In genomic region chr10:27899485-27899884, GRCh38 we compare ENCODE assay signal across 1 cellular context.
TF ChIP-seq lines count a peak whose summit lies in the region.
"Not testable (repeated sequence)": the region's sequence is repeated elsewhere in the genome, so short reads cannot be mapped to it uniquely, and the experiment has no call there.

No MANE protein-coding gene starts in this region.

TF ChIP-seq in HepG2, 621 proteins besides CTCF, POLR2A, EP300 and RAD21 (continued from another document):
- TF ChIP-seq ARID5B (CRISPR knock-in tag; IDR thresholded peaks at IDR 0.05) (peak; percentile 72), FOXA3 (CRISPR knock-in tag; IDR thresholded peaks at IDR 0.05) (peak; percentile 69), ZNF512B (CRISPR knock-in tag; IDR thresholded peaks at IDR 0.05; ENCODE audit: borderline replicate concordance) (0 out of 2 replicates have a peak, but pooled peaks have one; percentile 39), SALL1 (CRISPR knock-in tag; IDR thresholded peaks at IDR 0.05) (peak; percentile 59), ELF3 (CRISPR knock-in tag; IDR thresholded peaks at IDR 0.05) (peak; percentile 42; the same call in 1 of the 2 replicates), GATAD2A (CRISPR knock-in tag; IDR thresholded peaks at IDR 0.05) (0 out of 2 replicates have a peak, but pooled peaks have one; percentile 27), ZNF281 (CRISPR knock-in tag; IDR thresholded peaks at IDR 0.05; ENCODE audit: borderline replicate concordance) (peak; percentile 90), FOXA1 (CRISPR knock-in tag; IDR thresholded peaks at IDR 0.05) (peak; percentile 69), ZNF292 (CRISPR knock-in tag; IDR thresholded peaks at IDR 0.05; ENCODE audit: borderline replicate concordance, low read depth) (peak; percentile 34; the same call in 1 of the 2 replicates)
- TF ChIP-seq FOXA1 (IDR thresholded peaks at IDR 0.05) = not testable (repeated sequence)
